In genomic region chr11:2148253-2149000, GRCh38 we compare ENCODE assay signal across 15 cellular contexts. TPM values are rescaled to one million over a fixed set of nuclear protein-coding genes. Genes with fewer than 3 reads are reported as not detected.
DNase-seq lines count a peak whose midpoint lies in the region; ATAC-seq and TF ChIP-seq lines count a peak whose summit lies in the region.
"Had no signal": no experiment of that assay in that cellular context is flagged by ENCODE, and none has a peak within 500 bp of the region (broad histone marks: within the 10 kb centered on the region; RNA-seq: fewer than 3 reads in every experiment).

No MANE protein-coding gene starts in this region.

- ATAC-seq in Right ventricle myocardium inferior, result no peak
- ATAC-seq in left lobe of liver, result no peak
- ATAC-seq in natural killer cell treated with Interleukin-12 subunit alpha and Interleukin-12 subunit beta and Interleukin-15 and Interleukin-18, amount 100 ng/mL, for 72 hours, result no peak

- H3K27ac ChIP-seq in left ventricle myocardium inferior (replicated peaks), result no peak overlapping the region
- H3K27ac ChIP-seq in ectodermal cell (ENCODE audit: insufficient read depth, low read depth, low read length, poor library complexity, severe bottlenecking), result no peak overlapping the region
- H3K27ac ChIP-seq: BLaER1 had no signal

- H3K9me3 ChIP-seq in left ventricle myocardium inferior (replicated peaks) (no peaks in the 10 kb centered on the region), ectodermal cell (ENCODE audit: control insufficient read depth, low read length) (no peaks in the 10 kb centered on the region)
- H3K9me3 ChIP-seq: BLaER1 had no signal

- peaks cover 7% of the 10 kb centered on the region for H3K36me3 Mint-ChIP-seq in nephron progenitor cell (ENCODE audit: low read depth)
- H3K36me3 Mint-ChIP-seq in natural killer cell treated with Interleukin-12 subunit alpha and Interleukin-12 subunit beta and Interleukin-15 and Interleukin-18, amount 100 ng/mL, for 72 hours, result no peaks in the 10 kb centered on the region
- H3K36me3 Mint-ChIP-seq: CD4-positive, CD25-positive, alpha-beta regulatory T cell had no signal

- H3K36me3 ChIP-seq in left ventricle myocardium inferior, result no peaks in the 10 kb centered on the region
- H3K36me3 ChIP-seq in ectodermal cell (ENCODE audit: control insufficient read depth, insufficient read depth, low read length), result no peaks in the 10 kb centered on the region
- H3K36me3 ChIP-seq: BLaER1 had no signal

- 29 to 35% methylated on average over 13 of the region's 13 CpGs for WGBS in ectodermal cell, 2 experiments

- H3K4me3 Mint-ChIP-seq in nephron progenitor cell, result peak overlapping the region; percentile 54
- H3K4me3 Mint-ChIP-seq in natural killer cell treated with Interleukin-12 subunit alpha and Interleukin-12 subunit beta and Interleukin-15 and Interleukin-18, amount 100 ng/mL, for 72 hours, result no peak overlapping the region
- H3K4me3 Mint-ChIP-seq: H9 had no signal

- H3K27ac Mint-ChIP-seq in nephron progenitor cell, result peak overlapping the region; percentile 39
- H3K27ac Mint-ChIP-seq in natural killer cell treated with Interleukin-12 subunit alpha and Interleukin-12 subunit beta and Interleukin-15 and Interleukin-18, amount 100 ng/mL, for 72 hours, result no peak overlapping the region
- H3K27ac Mint-ChIP-seq: CD4-positive, CD25-positive, alpha-beta regulatory T cell; H9 had no signal

- intact Hi-C loops in Right ventricle myocardium inferior (cut with DNase I), result no loop called here
- intact Hi-C loops in left ventricle myocardium inferior (cut with micrococcal nuclease), result no loop called here

- H3K4me1 Mint-ChIP-seq in nephron progenitor cell, result peaks cover 67% of the 10 kb centered on the region
- peaks cover 7 to 8% of the 10 kb centered on the region in 2 donors for H3K4me1 Mint-ChIP-seq in natural killer cell treated with Interleukin-12 subunit alpha and Interleukin-12 subunit beta and Interleukin-15 and Interleukin-18, amount 100 ng/mL, for 72 hours (ENCODE audit: low read depth in 2 of 2)

- peaks cover 54% of the 10 kb centered on the region for H3K27me3 Mint-ChIP-seq in nephron progenitor cell (ENCODE audit: low read depth, poor library complexity)
- peaks cover 24 to 32% of the 10 kb centered on the region in 2 donors for H3K27me3 Mint-ChIP-seq in natural killer cell treated with Interleukin-12 subunit alpha and Interleukin-12 subunit beta and Interleukin-15 and Interleukin-18, amount 100 ng/mL, for 72 hours

- H3K27me3 ChIP-seq in left ventricle myocardium inferior (ENCODE audit: low read depth), result peaks cover 79% of the 10 kb centered on the region
- peaks cover 64% of the 10 kb centered on the region for H3K27me3 ChIP-seq in ectodermal cell (ENCODE audit: control insufficient read depth, insufficient read depth, low read length, poor library complexity, severe bottlenecking)

- no peaks in the 10 kb centered on the region for H3K9me3 Mint-ChIP-seq in nephron progenitor cell
- H3K9me3 Mint-ChIP-seq in natural killer cell treated with Interleukin-12 subunit alpha and Interleukin-12 subunit beta and Interleukin-15 and Interleukin-18, amount 100 ng/mL, for 72 hours, result no peaks in the 10 kb centered on the region
- H3K9me3 Mint-ChIP-seq: CD4-positive, CD25-positive, alpha-beta regulatory T cell; H9 had no signal

- no peak overlapping the region for H3K4me3 ChIP-seq in left ventricle myocardium inferior
- peak overlapping the region; percentile 7 for H3K4me3 ChIP-seq in ectodermal cell (ENCODE audit: insufficient read depth, low read depth, low read length)
- H3K4me3 ChIP-seq: BLaER1 had no signal

- H3K4me1 ChIP-seq in left ventricle myocardium inferior, result peaks cover 17% of the 10 kb centered on the region
- peaks cover 57% of the 10 kb centered on the region for H3K4me1 ChIP-seq in ectodermal cell (ENCODE audit: control insufficient read depth, insufficient read depth, low read length)

- no peak for TF ChIP-seq CTCF in left ventricle myocardium inferior (IDR thresholded peaks at IDR 0.05; ENCODE audit: borderline replicate concordance)
- TF ChIP-seq CTCF in nephron progenitor cell (IDR thresholded peaks at IDR 0.05), result no peak

- DNase-seq in Right ventricle myocardium inferior (ENCODE audit: missing footprints) (peak; percentile 6), left ventricle myocardium inferior (no peak), nephron progenitor cell (no peak), left lobe of liver (ENCODE audit: low spot score) (no peak), HuH-7.5 (ENCODE audit: low spot score) (no peak)
- no peak for DNase-seq in natural killer cell treated with Interleukin-12 subunit alpha and Interleukin-12 subunit beta and Interleukin-15 and Interleukin-18, amount 100 ng/mL, for 72 hours (ENCODE audit: low spot score)
- DNase-seq: 8988T; AML-193; CD4-positive, CD25-positive, alpha-beta regulatory T cell; DMS53; GOT3; H9 had no signal

RNA-seq across cellular contexts. Expression of gene IGF2, which starts 9.2 kb away (rescaled TPM):
- total RNA-seq in Right ventricle myocardium inferior, result 80.9 TPM
- total RNA-seq in left ventricle myocardium inferior, result 75.0 TPM
- polyA plus RNA-seq in ectodermal cell (2013, experiment 1 of 4), result 35.1 TPM
- polyA plus RNA-seq in ectodermal cell (2013, experiment 2 of 4), result 25.8 TPM
- 46.7 TPM for polyA plus RNA-seq in ectodermal cell (2013, experiment 3 of 4)
- polyA plus RNA-seq in ectodermal cell (2013, experiment 4 of 4), result 41.2 TPM
- 254 TPM for total RNA-seq in left lobe of liver
- under 1 TPM in 1 of 2 donors, not detected in 1; 0.17 TPM for total RNA-seq in natural killer cell treated with Interleukin-12 subunit alpha and Interleukin-12 subunit beta and Interleukin-15 and Interleukin-18, amount 100 ng/mL, for 72 hours
- polyA plus RNA-seq: CD4-positive, CD25-positive, alpha-beta regulatory T cell had no signal

RNA-seq across cellular contexts. Expression of gene INS, which starts 12.6 kb away (rescaled TPM):
- total RNA-seq in Right ventricle myocardium inferior (not detected), left ventricle myocardium inferior (not detected), left lobe of liver (not detected)
- not detected for polyA plus RNA-seq in ectodermal cell (2013, experiment 1 of 4)
- polyA plus RNA-seq in ectodermal cell (2013, experiment 2 of 4), result not detected
- polyA plus RNA-seq in ectodermal cell (2013, experiment 3 of 4), result not detected
- polyA plus RNA-seq in ectodermal cell (2013, experiment 4 of 4), result not detected
- not detected for total RNA-seq in natural killer cell treated with Interleukin-12 subunit alpha and Interleukin-12 subunit beta and Interleukin-15 and Interleukin-18, amount 100 ng/mL, for 72 hours
- total RNA-seq: CD4-positive, CD25-positive, alpha-beta regulatory T cell; H9; HT-29 had no signal
- polyA plus RNA-seq: CD4-positive, CD25-positive, alpha-beta regulatory T cell had no signal

RNA-seq across cellular contexts. Expression of gene TH, which starts 23.2 kb away (rescaled TPM):
- total RNA-seq in Right ventricle myocardium inferior, result not detected
- not detected for total RNA-seq in left ventricle myocardium inferior
- polyA plus RNA-seq in ectodermal cell (2013, experiment 1 of 4), result 0.67 TPM
- 1.4 TPM for polyA plus RNA-seq in ectodermal cell (2013, experiment 2 of 4)
- 2.0 TPM for polyA plus RNA-seq in ectodermal cell (2013, experiment 3 of 4)
- polyA plus RNA-seq in ectodermal cell (2013, experiment 4 of 4), result 4.5 TPM
- total RNA-seq in left lobe of liver, result not detected
- not detected for total RNA-seq in natural killer cell treated with Interleukin-12 subunit alpha and Interleukin-12 subunit beta and Interleukin-15 and Interleukin-18, amount 100 ng/mL, for 72 hours
- total RNA-seq: CD4-positive, CD25-positive, alpha-beta regulatory T cell; H9 had no signal
- polyA plus RNA-seq: CD4-positive, CD25-positive, alpha-beta regulatory T cell had no signal

Comparison
In these comparisons a context has a peak if more than half of its experiments do, and no peak if none do; other contexts are left out.
1. RNA of gene IGF2, which starts 9.2 kb away (total RNA-seq): 254 TPM in left lobe of liver (single experiment), 80.9 TPM in Right ventricle myocardium inferior (single experiment) and 75.0 TPM in left ventricle myocardium inferior (single experiment); 0.17 TPM in natural killer cell treated with Interleukin-12 subunit alpha and Interleukin-12 subunit beta and Interleukin-15 and Interleukin-18, amount 100 ng/mL, for 72 hours; every median in the first group is over 10 times any median in the second.